ENCODE assay signal across 9 cellular contexts in genomic region chrX:71111851-71112468, GRCh38. TPM values are rescaled to one million over a fixed set of nuclear protein-coding genes. Genes with fewer than 3 reads are reported as not detected.
DNase-seq lines count a peak whose midpoint lies in the region; ATAC-seq, FAIRE-seq and TF ChIP-seq lines count a peak whose summit lies in the region.
"Had no signal": no experiment of that assay in that cellular context is flagged by ENCODE, and none has a peak within 500 bp of the region (broad histone marks: within the 10 kb centered on the region; RNA-seq: fewer than 3 reads in every experiment).

No MANE protein-coding gene starts in this region.

- H3K9ac ChIP-seq in OCI-LY1 (ENCODE audit: low read length) (peak overlapping the region; percentile 97), mucosa of stomach (ENCODE audit: low read length) (peak overlapping the region; percentile 15), H9 (ENCODE audit: extremely low read depth, insufficient read length, low read length) (no peak overlapping the region)

- peaks cover 35% of the 10 kb centered on the region for H3K4me1 ChIP-seq in OCI-LY1 (ENCODE audit: insufficient read depth, low read length, severe bottlenecking)
- H3K4me1 ChIP-seq in mucosa of stomach (ENCODE audit: control insufficient read depth, insufficient read depth, low read length), result peaks cover 12% of the 10 kb centered on the region
- no peaks in the 10 kb centered on the region for H3K4me1 ChIP-seq in H9 (ENCODE audit: insufficient read depth, low read length)
- H3K4me1 ChIP-seq: right lobe of liver had no signal

- peak overlapping the region; percentile 88 for H3K4me3 ChIP-seq in OCI-LY1 (ENCODE audit: low read depth, low read length, poor library complexity, severe bottlenecking)
- no peak overlapping the region for H3K4me3 ChIP-seq in mucosa of stomach (ENCODE audit: low read length)

- H3K23ac ChIP-seq in H9 (ENCODE audit: insufficient read length, low read depth, low read length), result no peak overlapping the region

- H2AK5ac ChIP-seq in H9 (ENCODE audit: insufficient read length, low read length), result no peak overlapping the region

- FAIRE-seq in HTR-8/SVneo (lab: Jason Lieb, UNC), result no peak

- no peaks in the 10 kb centered on the region for H3K27me3 ChIP-seq in OCI-LY1 (ENCODE audit: insufficient read depth, low read length)
- H3K27me3 ChIP-seq in mucosa of stomach (ENCODE audit: control insufficient read depth, insufficient read depth, low read length), result no peaks in the 10 kb centered on the region
- no peaks in the 10 kb centered on the region for H3K27me3 ChIP-seq in H9 (ENCODE audit: insufficient read depth, low read length)
- H3K27me3 ChIP-seq: right lobe of liver had no signal

- H3K9me3 ChIP-seq in OCI-LY1 (ENCODE audit: low read length) (no peaks in the 10 kb centered on the region), mucosa of stomach (ENCODE audit: control insufficient read depth, low read length) (no peaks in the 10 kb centered on the region), H9 (ENCODE audit: control insufficient read depth, low read depth, low read length) (peaks cover 22% of the 10 kb centered on the region)
- H3K9me3 ChIP-seq: right lobe of liver had no signal

- no CpG with 5 or more reads among the region's 6 CpGs for WGBS in H9 (ENCODE audit: extremely low coverage, insufficient read length, low lambda C conversion rate)

- H3K4me1 Mint-ChIP-seq in H9, result peaks cover 0 to 13% of the 10 kb centered on the region in 2 experiments; a peak in 3 of 4 replicates

- ATAC-seq in GM18517 (IDR thresholded peaks at IDR 0.05; ENCODE audit: unreplicated experiment), result peak; percentile 15
- peak; percentile 7 for ATAC-seq in GM21786 (IDR thresholded peaks at IDR 0.05; ENCODE audit: unreplicated experiment)

- no peak overlapping the region for H3K14ac ChIP-seq in H9 (ENCODE audit: insufficient read depth, low read length)

- no peak overlapping the region for H2BK20ac ChIP-seq in H9 (ENCODE audit: low read depth, low read length, poor library complexity, severe bottlenecking)

- H4K8ac ChIP-seq in H9 (replicated peaks; ENCODE audit: insufficient read length, low read depth, low read length), result no peak overlapping the region

- H2AFZ ChIP-seq in OCI-LY1 (ENCODE audit: low read length) (no peak overlapping the region), H9 (ENCODE audit: low read length) (no peak overlapping the region)

- H3K4ac ChIP-seq in H9 (ENCODE audit: low read depth, low read length), result no peak overlapping the region

- H2BK15ac ChIP-seq in H9 (ENCODE audit: low read depth, low read length), result no peak overlapping the region

- DNase-seq in COR-L47 (lab: John Stamatoyannopoulos, UW), result no peak
- no peak for DNase-seq in HTR-8/SVneo (ENCODE audit: insufficient read length, low spot score)
- DNase-seq in NCI-H526 (lab: John Stamatoyannopoulos, UW), result no peak
- no peak for DNase-seq in H9

- H4K91ac ChIP-seq in H9 (ENCODE audit: insufficient read length, low read depth, low read length), result no peak overlapping the region

- no peak overlapping the region for H3K56ac ChIP-seq in H9 (ENCODE audit: insufficient read length, low read depth, low read length)

- peak overlapping the region; percentile 98 for H3K4me2 ChIP-seq in OCI-LY1 (ENCODE audit: low read length)
- H3K4me2 ChIP-seq in H9 (ENCODE audit: insufficient read depth, insufficient read length, low read length), result no peak overlapping the region

- no peak overlapping the region for H2BK12ac ChIP-seq in H9 (ENCODE audit: insufficient read length, low read depth, low read length)

- H3K9me3 Mint-ChIP-seq in H9, result peaks cover 63 to 67% of the 10 kb centered on the region in 2 experiments

- no peak overlapping the region for H2BK120ac ChIP-seq in H9 (ENCODE audit: low read depth, low read length, poor library complexity, severe bottlenecking)

- H3K36me3 Mint-ChIP-seq in H9 (ENCODE audit: insufficient read depth in 1 of 3, low read depth in 3 of 3), result no peaks in the 10 kb centered on the region; a peak in 1 of 7 replicates

- peak overlapping the region; percentile 83 for H3K27ac ChIP-seq in OCI-LY1 (ENCODE audit: low read depth, low read length, poor library complexity, severe bottlenecking)
- no peak overlapping the region for H3K27ac ChIP-seq in H9 (ENCODE audit: insufficient read length, low read depth, low read length)

- H3K18ac ChIP-seq in H9 (ENCODE audit: insufficient read length, low read depth, low read length), result no peak overlapping the region

- H3T11ph ChIP-seq in H9 (ENCODE audit: low read length), result no peak overlapping the region

- no peaks in the 10 kb centered on the region for H3F3A ChIP-seq in OCI-LY1 (ENCODE audit: insufficient read depth, low read length)

- H4K20me1 ChIP-seq in OCI-LY1 (ENCODE audit: insufficient read depth, low read length) (no peaks in the 10 kb centered on the region), H9 (ENCODE audit: control insufficient read depth, insufficient read depth, insufficient read length) (no peaks in the 10 kb centered on the region)

- H3K27ac Mint-ChIP-seq in H9, result no peak overlapping the region

- no peak for TF ChIP-seq CTCF in OCI-LY1 (IDR thresholded peaks at IDR 0.05; ENCODE audit: low read length)
- TF ChIP-seq CTCF in H9 (conservative IDR thresholded peaks at IDR 0.05), result no peak

- no peak overlapping the region for H4K5ac ChIP-seq in H9 (ENCODE audit: insufficient read length, low read depth, low read length)

- H3K79me2 ChIP-seq in OCI-LY1 (ENCODE audit: insufficient read depth, low read length) (no peaks in the 10 kb centered on the region), H9 (ENCODE audit: insufficient read depth, low read length) (no peaks in the 10 kb centered on the region)

- no peak overlapping the region for H2BK5ac ChIP-seq in H9 (ENCODE audit: insufficient read length, low read length)

- H3K4me3 Mint-ChIP-seq in H9, result no peak overlapping the region; a peak in 1 of 5 replicates

- H3K23me2 ChIP-seq in H9 (ENCODE audit: insufficient read length, low read depth, low read length, poor library complexity, severe bottlenecking), result no peaks in the 10 kb centered on the region

- H3K9me2 ChIP-seq in OCI-LY1 (ENCODE audit: low read depth, low read length), result no peaks in the 10 kb centered on the region

- H3K36me3 ChIP-seq in OCI-LY1 (ENCODE audit: insufficient read depth, low read length) (peaks cover 24% of the 10 kb centered on the region), mucosa of stomach (ENCODE audit: control insufficient read depth, insufficient read depth, low read length) (no peaks in the 10 kb centered on the region)
- H3K36me3 ChIP-seq: right lobe of liver had no signal

- no peaks in the 10 kb centered on the region for H3K79me1 ChIP-seq in H9 (ENCODE audit: insufficient read depth, low read depth, low read length, poor library complexity, severe bottlenecking)

- H3K27me3 Mint-ChIP-seq in H9 (ENCODE audit: low read depth), result peaks cover 81% of the 10 kb centered on the region

RNA-seq across cellular contexts. Expression of gene IL2RG, which starts 0.6 kb away (rescaled TPM):
- not detected in 2 replicates for total RNA-seq in H9 (2021)

RNA-seq across cellular contexts. Expression of gene CXorf65, which starts 5.4 kb away (rescaled TPM):
- total RNA-seq in H9 (2021), result not detected in 2 replicates
- total RNA-seq: right lobe of liver had no signal

RNA-seq across cellular contexts. Expression of gene MED12, which starts 6.4 kb away (rescaled TPM):
- 30.8 and 33.0 TPM in 2 replicates for total RNA-seq in H9 (2021)

RNA-seq across cellular contexts. Expression of gene FOXO4, which starts 16.3 kb away (rescaled TPM):
- 17.7 TPM in 2 replicates for total RNA-seq in H9 (2021)

RNA-seq across cellular contexts. Expression of gene NLGN3, which starts 32.7 kb away (rescaled TPM):
- 3.5 and 3.6 TPM in 2 replicates for total RNA-seq in H9 (2021)
